ENCODE assay signal across 1 cellular context in genomic region chrX:10282490-10282889, GRCh38.
TF ChIP-seq lines count a peak whose summit lies in the region.

No MANE protein-coding gene starts in this region.

TF ChIP-seq in GM23338, 12 proteins besides CTCF, POLR2A, EP300 and RAD21:
- TF ChIP-seq ZNF462 (CRISPR knock-in tag; IDR thresholded peaks at IDR 0.05) (no peak), JUNB (IDR thresholded peaks at IDR 0.05; ENCODE audit: unreplicated experiment) (no peak), ZNF114 (CRISPR knock-in tag; IDR thresholded peaks at IDR 0.05) (no peak), CREB1 (CRISPR knock-in tag; IDR thresholded peaks at IDR 0.05; ENCODE audit: low read depth) (no peak), ETS1 (IDR thresholded peaks at IDR 0.05) (no peak), EZH2phosphoT487 (IDR thresholded peaks at IDR 0.05; ENCODE audit: unreplicated experiment) (no peak), ZNF331 (CRISPR knock-in tag; IDR thresholded peaks at IDR 0.05; ENCODE audit: low read depth) (no peak), REST (IDR thresholded peaks at IDR 0.05; ENCODE audit: unreplicated experiment) (no peak), POLR2AphosphoS5 (IDR thresholded peaks at IDR 0.05; ENCODE audit: low read depth) (no peak), STAT1 (IDR thresholded peaks at IDR 0.05; ENCODE audit: unreplicated experiment) (no peak), EZH2 (IDR thresholded peaks at IDR 0.05; ENCODE audit: low read depth, unreplicated experiment) (no peak), NANOG (IDR thresholded peaks at IDR 0.05; ENCODE audit: borderline replicate concordance) (no peak)
